Comparison of ENCODE assay signal across 1 cellular context in genomic region chr16:349211-349610, GRCh38.
TF ChIP-seq lines count a peak whose summit lies in the region.

No MANE protein-coding gene starts in this region.

TF ChIP-seq in K562, 482 proteins besides CTCF, POLR2A, EP300 and RAD21:
- TF ChIP-seq, protein P1, sequence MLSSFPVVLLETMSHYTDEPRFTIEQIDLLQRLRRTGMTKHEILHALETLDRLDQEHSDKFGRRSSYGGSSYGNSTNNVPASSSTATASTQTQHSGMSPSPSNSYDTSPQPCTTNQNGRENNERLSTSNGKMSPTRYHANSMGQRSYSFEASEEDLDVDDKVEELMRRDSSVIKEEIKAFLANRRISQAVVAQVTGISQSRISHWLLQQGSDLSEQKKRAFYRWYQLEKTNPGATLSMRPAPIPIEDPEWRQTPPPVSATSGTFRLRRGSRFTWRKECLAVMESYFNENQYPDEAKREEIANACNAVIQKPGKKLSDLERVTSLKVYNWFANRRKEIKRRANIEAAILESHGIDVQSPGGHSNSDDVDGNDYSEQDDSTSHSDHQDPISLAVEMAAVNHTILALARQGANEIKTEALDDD (IDR thresholded peaks at IDR 0.05): peak; percentile 50; the same call in 1 of the 2 replicates
- TF ChIP-seq SETDB1 (IDR thresholded peaks at IDR 0.05; ENCODE audit: low read length): no peak
- TF ChIP-seq NONO (IDR thresholded peaks at IDR 0.05; ENCODE audit: low read depth in 2 of 2, low read length in 1 of 2): no peak
- no peak for TF ChIP-seq MGA (IDR thresholded peaks at IDR 0.05)
- no peak for TF ChIP-seq TEAD2 (tag; IDR thresholded peaks at IDR 0.05)
- TF ChIP-seq NFRKB (IDR thresholded peaks at IDR 0.05; ENCODE audit: low read depth): no peak
- no peak for TF ChIP-seq ZNF780A (CRISPR knock-in tag; IDR thresholded peaks at IDR 0.05)
- TF ChIP-seq ZNF165 (CRISPR knock-in tag; IDR thresholded peaks at IDR 0.05; ENCODE audit: borderline replicate concordance): no peak
- TF ChIP-seq POLR3A (IDR thresholded peaks at IDR 0.05; ENCODE audit: borderline replicate concordance, extremely low read depth, insufficient read depth, insufficient read length): no peak
- TF ChIP-seq MLX (CRISPR knock-in tag; conservative IDR thresholded peaks at IDR 0.05): no peak
- TF ChIP-seq, protein P2, sequence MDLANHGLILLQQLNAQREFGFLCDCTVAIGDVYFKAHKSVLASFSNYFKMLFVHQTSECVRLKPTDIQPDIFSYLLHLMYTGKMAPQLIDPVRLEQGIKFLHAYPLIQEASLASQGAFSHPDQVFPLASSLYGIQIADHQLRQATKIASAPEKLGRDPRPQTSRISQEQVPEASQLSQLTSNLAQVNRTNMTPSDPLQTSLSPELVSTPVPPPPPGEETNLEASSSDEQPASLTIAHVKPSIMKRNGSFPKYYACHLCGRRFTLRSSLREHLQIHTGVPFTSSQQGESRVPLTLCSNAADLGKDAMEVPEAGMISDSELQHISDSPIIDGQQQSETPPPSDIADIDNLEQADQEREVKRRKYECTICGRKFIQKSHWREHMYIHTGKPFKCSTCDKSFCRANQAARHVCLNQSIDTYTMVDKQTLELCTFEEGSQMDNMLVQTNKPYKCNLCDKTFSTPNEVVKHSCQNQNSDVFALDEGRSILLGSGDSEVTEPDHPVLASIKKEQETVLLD (IDR thresholded peaks at IDR 0.05): no peak
- no peak for TF ChIP-seq SNRNP70 (optimal IDR thresholded peaks at IDR 0.05; ENCODE audit: low read depth, low read length)
- no peak for TF ChIP-seq JUN (IDR thresholded peaks at IDR 0.05; ENCODE audit: borderline replicate concordance, low read depth, low read length)
- TF ChIP-seq JUN (CRISPR knock-in tag; IDR thresholded peaks at IDR 0.05; ENCODE audit: borderline replicate concordance): no peak
- TF ChIP-seq ZNF311 (CRISPR knock-in tag; IDR thresholded peaks at IDR 0.05): no peak
- TF ChIP-seq, protein P3, sequence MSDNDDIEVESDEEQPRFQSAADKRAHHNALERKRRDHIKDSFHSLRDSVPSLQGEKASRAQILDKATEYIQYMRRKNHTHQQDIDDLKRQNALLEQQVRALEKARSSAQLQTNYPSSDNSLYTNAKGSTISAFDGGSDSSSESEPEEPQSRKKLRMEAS (CRISPR knock-in tag; IDR thresholded peaks at IDR 0.05): peak; percentile 16; the same call in 1 of the 2 replicates
- TF ChIP-seq, protein P4, sequence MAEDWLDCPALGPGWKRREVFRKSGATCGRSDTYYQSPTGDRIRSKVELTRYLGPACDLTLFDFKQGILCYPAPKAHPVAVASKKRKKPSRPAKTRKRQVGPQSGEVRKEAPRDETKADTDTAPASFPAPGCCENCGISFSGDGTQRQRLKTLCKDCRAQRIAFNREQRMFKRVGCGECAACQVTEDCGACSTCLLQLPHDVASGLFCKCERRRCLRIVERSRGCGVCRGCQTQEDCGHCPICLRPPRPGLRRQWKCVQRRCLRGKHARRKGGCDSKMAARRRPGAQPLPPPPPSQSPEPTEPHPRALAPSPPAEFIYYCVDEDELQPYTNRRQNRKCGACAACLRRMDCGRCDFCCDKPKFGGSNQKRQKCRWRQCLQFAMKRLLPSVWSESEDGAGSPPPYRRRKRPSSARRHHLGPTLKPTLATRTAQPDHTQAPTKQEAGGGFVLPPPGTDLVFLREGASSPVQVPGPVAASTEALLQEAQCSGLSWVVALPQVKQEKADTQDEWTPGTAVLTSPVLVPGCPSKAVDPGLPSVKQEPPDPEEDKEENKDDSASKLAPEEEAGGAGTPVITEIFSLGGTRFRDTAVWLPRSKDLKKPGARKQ (CRISPR knock-in tag; IDR thresholded peaks at IDR 0.05): no peak
- no peak for TF ChIP-seq DIDO1 (tag; IDR thresholded peaks at IDR 0.05; ENCODE audit: low read depth)
- 0 out of 2 replicates have a peak, but pooled peaks have one; percentile 17 for TF ChIP-seq RBFOX2 (IDR thresholded peaks at IDR 0.05; ENCODE audit: low read depth, low read length)
- no peak for TF ChIP-seq NFIC (IDR thresholded peaks at IDR 0.05)
- no peak for TF ChIP-seq ZBTB7A (IDR thresholded peaks at IDR 0.05; ENCODE audit: borderline replicate concordance, control insufficient read depth, low read depth, low read length)
- TF ChIP-seq, protein P5, sequence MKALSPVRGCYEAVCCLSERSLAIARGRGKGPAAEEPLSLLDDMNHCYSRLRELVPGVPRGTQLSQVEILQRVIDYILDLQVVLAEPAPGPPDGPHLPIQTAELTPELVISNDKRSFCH (CRISPR knock-in tag; IDR thresholded peaks at IDR 0.05): no peak
- TF ChIP-seq, protein P5 (tag; IDR thresholded peaks at IDR 0.05): peak; percentile 48; the same call in 1 of the 2 replicates
- TF ChIP-seq ZNF175 (CRISPR knock-in tag; IDR thresholded peaks at IDR 0.05; ENCODE audit: low read depth): no peak
- TF ChIP-seq CREB1 (IDR thresholded peaks at IDR 0.05): no peak
- TF ChIP-seq CREB1 (CRISPR knock-in tag; IDR thresholded peaks at IDR 0.05): no peak
- no peak for TF ChIP-seq STAT5B (CRISPR knock-in tag; IDR thresholded peaks at IDR 0.05)
- no peak for TF ChIP-seq CREM (IDR thresholded peaks at IDR 0.05; ENCODE audit: low read depth)
- TF ChIP-seq ZNF699 (CRISPR knock-in tag; IDR thresholded peaks at IDR 0.05; ENCODE audit: insufficient replicate concordance): no peak
- no peak for TF ChIP-seq CCAR2 (IDR thresholded peaks at IDR 0.05; ENCODE audit: low read depth, low read length)
- no peak for TF ChIP-seq ZNF41 (CRISPR knock-in tag; conservative IDR thresholded peaks at IDR 0.05)
- TF ChIP-seq MAFG (tag; conservative IDR thresholded peaks at IDR 0.05): no peak
- no peak for TF ChIP-seq ZNF589 (CRISPR knock-in tag; IDR thresholded peaks at IDR 0.05; ENCODE audit: low read depth)
- peak; percentile 30; the same call in 1 of the 2 replicates for TF ChIP-seq CBFB (CRISPR knock-in tag; IDR thresholded peaks at IDR 0.05)
